ENCODE assay signal across 22 cellular contexts in genomic region chr22:31097941-31098632, GRCh38. TPM values are rescaled to one million over a fixed set of nuclear protein-coding genes. Genes with fewer than 3 reads are reported as not detected.
DNase-seq lines count a peak whose midpoint lies in the region; ATAC-seq and TF ChIP-seq lines count a peak whose summit lies in the region.
"Had no signal": no experiment of that assay in that cellular context is flagged by ENCODE, and none has a peak within 500 bp of the region (broad histone marks: within the 10 kb centered on the region; RNA-seq: fewer than 3 reads in every experiment).

No MANE protein-coding gene starts in this region.

- H3T11ph ChIP-seq in H9 (ENCODE audit: low read length) = no peak overlapping the region

- H3K9me3 ChIP-seq in H9 (ENCODE audit: control insufficient read depth, low read depth, low read length) (no peaks in the 10 kb centered on the region), ascending aorta (no peaks in the 10 kb centered on the region), iPS-18a (ENCODE audit: control insufficient read depth, low read depth, low read length) (no peaks in the 10 kb centered on the region)
- H3K9me3 ChIP-seq: adrenal gland had no signal

- H3K4me3 ChIP-seq in ascending aorta = no peak overlapping the region
- H3K4me3 ChIP-seq in iPS-18a (ENCODE audit: low read length) = peak overlapping the region; percentile 50
- H3K4me3 ChIP-seq: adrenal gland had no signal

- no peak overlapping the region for H2BK5ac ChIP-seq in H9 (ENCODE audit: insufficient read length, low read length)

- no peak overlapping the region; a peak in 1 of 7 replicates for H3K27ac Mint-ChIP-seq in H9
- peak overlapping the region; percentile 38 for H3K27ac Mint-ChIP-seq in stimulated activated naive B cell treated with anti-CD40 and anti-IgM and Interleukin-4, amounts not matched to agents 10 μg/mL and 1 μg/mL and 100 μg/mL, for 72 hours
- H3K27ac Mint-ChIP-seq: CD4-positive, alpha-beta T cell; stimulated activated effector memory CD8-positive, alpha-beta T cell treated with anti-CD3 and anti-CD28 coated beads, Interleukin-12 subunit alpha, Interleukin-12 subunit beta, amount 100 ng/mL, for 72 hours had no signal

- H4K5ac ChIP-seq in H9 (ENCODE audit: insufficient read length, low read depth, low read length) = no peak overlapping the region

- no CpG with 5 or more reads among the region's 10 CpGs for WGBS in H9 (ENCODE audit: extremely low coverage, insufficient read length, low lambda C conversion rate)

- H3K9me3 Mint-ChIP-seq in H9 = no peaks in the 10 kb centered on the region; a peak in 1 of 5 replicates
- H3K9me3 Mint-ChIP-seq in stimulated activated naive B cell treated with anti-CD40 and anti-IgM and Interleukin-4, amounts not matched to agents 10 μg/mL and 1 μg/mL and 100 μg/mL, for 72 hours = no peaks in the 10 kb centered on the region
- H3K9me3 Mint-ChIP-seq: CD4-positive, alpha-beta T cell; stimulated activated effector memory CD8-positive, alpha-beta T cell treated with anti-CD3 and anti-CD28 coated beads, Interleukin-12 subunit alpha, Interleukin-12 subunit beta, amount 100 ng/mL, for 72 hours had no signal

- no peak overlapping the region for H2BK20ac ChIP-seq in H9 (ENCODE audit: low read depth, low read length, poor library complexity, severe bottlenecking)

- no peak overlapping the region for H2BK15ac ChIP-seq in H9 (ENCODE audit: low read depth, low read length)

- no peak for DNase-seq in H9
- DNase-seq in ascending aorta (ENCODE audit: low spot score in 2 of 2) = no peak
- DNase-seq in stimulated activated naive B cell treated with anti-CD40 and anti-IgM and Interleukin-4, amounts not matched to agents 10 μg/mL and 1 μg/mL and 100 μg/mL, for 72 hours = no peak
- no peak for DNase-seq in GF-D8 (lab: John Stamatoyannopoulos, UW)
- no peak for DNase-seq in kidney tubule cell (ENCODE audit: low spot score)
- DNase-seq in NCI-H146 treated with DMSO at 0.1 percent for 48 hours (lab: John Stamatoyannopoulos, UW; ENCODE audit: unreplicated experiment) = no peak
- DNase-seq in left colon = no peak
- DNase-seq: activated CD4-positive, alpha-beta T cell treated with anti-CD3 and anti-CD28 coated beads, Interleukin-2, amount 50 U/mL, for 4 hours; activated effector memory CD4-positive, alpha-beta T cell treated with Interleukin-2 at 50 U/mL for 16 hours; CD4-positive, alpha-beta T cell; dermis blood vessel endothelial cell; NCI-H1092; NCI-H2081 treated with DMSO at 0.1 percent for 48 hours; NCI-H524; occipital lobe had no signal

- no peak overlapping the region for H2BK12ac ChIP-seq in H9 (ENCODE audit: insufficient read length, low read depth, low read length)

- H3K56ac ChIP-seq in H9 (ENCODE audit: insufficient read length, low read depth, low read length) = no peak overlapping the region

- no peaks in the 10 kb centered on the region for H3K79me2 ChIP-seq in H9 (ENCODE audit: insufficient read depth, low read length)

- no peak overlapping the region for H2AFZ ChIP-seq in H9 (ENCODE audit: low read length)

- peaks cover 4 to 26% of the 10 kb centered on the region in 2 experiments for H3K4me1 Mint-ChIP-seq in H9
- H3K4me1 Mint-ChIP-seq in stimulated activated naive B cell treated with anti-CD40 and anti-IgM and Interleukin-4, amounts not matched to agents 10 μg/mL and 1 μg/mL and 100 μg/mL, for 72 hours = peaks cover 0 to 3% of the 10 kb centered on the region in 2 donors
- H3K4me1 Mint-ChIP-seq: stimulated activated effector memory CD8-positive, alpha-beta T cell treated with anti-CD3 and anti-CD28 coated beads, Interleukin-12 subunit alpha, Interleukin-12 subunit beta, amount 100 ng/mL, for 72 hours had no signal

- peaks cover 6% of the 10 kb centered on the region for H3K23me2 ChIP-seq in H9 (ENCODE audit: insufficient read length, low read depth, low read length, poor library complexity, severe bottlenecking)

- peaks cover 3 to 9% (median 3%) of the 10 kb centered on the region in 3 experiments; a peak in 4 of 7 replicates for H3K36me3 Mint-ChIP-seq in H9 (ENCODE audit: insufficient read depth in 1 of 3, low read depth in 3 of 3)
- H3K36me3 Mint-ChIP-seq in stimulated activated naive B cell treated with anti-CD40 and anti-IgM and Interleukin-4, amounts not matched to agents 10 μg/mL and 1 μg/mL and 100 μg/mL, for 72 hours = peaks cover 2 to 4% of the 10 kb centered on the region in 2 donors
- H3K36me3 Mint-ChIP-seq: stimulated activated effector memory CD8-positive, alpha-beta T cell treated with anti-CD3 and anti-CD28 coated beads, Interleukin-12 subunit alpha, Interleukin-12 subunit beta, amount 100 ng/mL, for 72 hours had no signal

- no peaks in the 10 kb centered on the region for H4K20me1 ChIP-seq in H9 (ENCODE audit: control insufficient read depth, insufficient read depth, insufficient read length)

- H2AK5ac ChIP-seq in H9 (ENCODE audit: insufficient read length, low read length) = no peak overlapping the region

- H3K4me1 ChIP-seq in H9 (ENCODE audit: insufficient read depth, low read length) (0 out of 2 replicates have a peak, but pooled peaks cover 3% of the 10 kb centered on the region), ascending aorta (peaks cover 20 to 75% of the 10 kb centered on the region in 2 donors), iPS-18a (ENCODE audit: control insufficient read depth, low read depth, low read length) (peaks cover 6% of the 10 kb centered on the region)

- no peak overlapping the region for H4K8ac ChIP-seq in H9 (replicated peaks; ENCODE audit: insufficient read length, low read depth, low read length)

- peak overlapping the region; percentile 58 for H3K4me2 ChIP-seq in H9 (ENCODE audit: insufficient read depth, insufficient read length, low read length)

- intact Hi-C loops in ascending aorta (cut with DNase I) = no loop called here
- intact Hi-C loops in left colon (cut with DNase I, micrococcal nuclease) = loop anchor here in 1 of 2 donors (10.0 kb wide), 1 partner anchor 153 kb away; no protein-coding TSS in a partner anchor

- H3K9ac ChIP-seq in H9 (ENCODE audit: extremely low read depth, insufficient read length, low read length) (no peak overlapping the region), iPS-18a (ENCODE audit: low read length) (no peak overlapping the region)

- no peak overlapping the region for H4K91ac ChIP-seq in H9 (ENCODE audit: insufficient read length, low read depth, low read length)

- no peak for ATAC-seq in stimulated activated naive B cell treated with anti-CD40 and anti-IgM and Interleukin-4, amounts not matched to agents 10 μg/mL and 1 μg/mL and 100 μg/mL, for 72 hours (replicated peaks)
- ATAC-seq in left colon = no peak
- ATAC-seq: SK-N-SH treated with all-trans-retinoic acid at 6 μM for 48 hours; stimulated activated effector memory CD8-positive, alpha-beta T cell treated with anti-CD3 and anti-CD28 coated beads, Interleukin-12 subunit alpha, Interleukin-12 subunit beta, amount 100 ng/mL, for 72 hours had no signal

- TF ChIP-seq CTCF in H9 (conservative IDR thresholded peaks at IDR 0.05) = no peak
- TF ChIP-seq CTCF in ascending aorta (IDR thresholded peaks at IDR 0.05) = no peak

- H3K79me1 ChIP-seq in H9 (ENCODE audit: insufficient read depth, low read depth, low read length, poor library complexity, severe bottlenecking) = no peaks in the 10 kb centered on the region

- no peaks in the 10 kb centered on the region for H3K27me3 Mint-ChIP-seq in H9 (ENCODE audit: low read depth)
- H3K27me3 Mint-ChIP-seq in stimulated activated naive B cell treated with anti-CD40 and anti-IgM and Interleukin-4, amounts not matched to agents 10 μg/mL and 1 μg/mL and 100 μg/mL, for 72 hours = no peaks in the 10 kb centered on the region
- H3K27me3 Mint-ChIP-seq: CD4-positive, alpha-beta T cell had no signal

- no peak overlapping the region for H2BK120ac ChIP-seq in H9 (ENCODE audit: low read depth, low read length, poor library complexity, severe bottlenecking)

- H3K4me3 Mint-ChIP-seq in H9 = peak overlapping the region in 1 of 2 experiments; percentile 63; a peak in 3 of 5 replicates
- H3K4me3 Mint-ChIP-seq in stimulated activated naive B cell treated with anti-CD40 and anti-IgM and Interleukin-4, amounts not matched to agents 10 μg/mL and 1 μg/mL and 100 μg/mL, for 72 hours = no peak overlapping the region
- H3K4me3 Mint-ChIP-seq: CD4-positive, alpha-beta T cell; stimulated activated effector memory CD8-positive, alpha-beta T cell treated with anti-CD3 and anti-CD28 coated beads, Interleukin-12 subunit alpha, Interleukin-12 subunit beta, amount 100 ng/mL, for 72 hours had no signal

- H3K36me3 ChIP-seq in ascending aorta (peaks cover 83 to 86% of the 10 kb centered on the region in 2 donors), iPS-18a (ENCODE audit: control insufficient read depth, low read depth, low read length) (no peaks in the 10 kb centered on the region)

- no peak overlapping the region for H3K27ac ChIP-seq in H9 (ENCODE audit: insufficient read length, low read depth, low read length)
- peak overlapping the region; percentile 98 to 99 for H3K27ac ChIP-seq in ascending aorta
- no peak overlapping the region for H3K27ac ChIP-seq in iPS-18a (ENCODE audit: low read length)
- H3K27ac ChIP-seq: epithelial cell of prostate had no signal

- no peak overlapping the region for H3K4ac ChIP-seq in H9 (ENCODE audit: low read depth, low read length)

- no peaks in the 10 kb centered on the region for H3K27me3 ChIP-seq in H9 (ENCODE audit: insufficient read depth, low read length)
- no peaks in the 10 kb centered on the region for H3K27me3 ChIP-seq in ascending aorta
- no peaks in the 10 kb centered on the region for H3K27me3 ChIP-seq in iPS-18a (ENCODE audit: control insufficient read depth, insufficient read depth, low read length)
- H3K27me3 ChIP-seq: adrenal gland had no signal

- no peak overlapping the region for H3K23ac ChIP-seq in H9 (ENCODE audit: insufficient read length, low read depth, low read length)

- H3K18ac ChIP-seq in H9 (ENCODE audit: insufficient read length, low read depth, low read length) = no peak overlapping the region

- no peak overlapping the region for H3K14ac ChIP-seq in H9 (ENCODE audit: insufficient read depth, low read length)

RNA-seq across cellular contexts. Expression of gene SELENOM, which starts 9.3 kb away (rescaled TPM):
- 18.6 and 20.1 TPM in 2 replicates for total RNA-seq in H9 (2021)
- 1,262 TPM for total RNA-seq in ascending aorta
- 10 to 100 TPM; 24.3 to 64.4 TPM for total RNA-seq in left colon

RNA-seq across cellular contexts. Expression of gene SMTN, which starts 17.0 kb away (rescaled TPM):
- total RNA-seq in H9 (2021) (21.1 and 23.4 TPM in 2 replicates), ascending aorta (671 TPM), left colon (100 to 1,000 TPM in 1 of 2 donors, 10 to 100 TPM in 1; 62.6 to 141 TPM)

RNA-seq across cellular contexts. Expression of gene INPP5J, which starts 24.7 kb away (rescaled TPM):
- total RNA-seq in H9 (2021) = 4.7 and 4.9 TPM in 2 replicates
- total RNA-seq in ascending aorta = 1.3 TPM
- total RNA-seq in left colon = 10 to 100 TPM; 26.3 to 34.4 TPM
- total RNA-seq: dermis blood vessel endothelial cell had no signal

RNA-seq across cellular contexts. Expression of gene PLA2G3, which starts 42.2 kb away (rescaled TPM):
- total RNA-seq in H9 (2021) (8.2 and 8.3 TPM in 2 replicates), ascending aorta (not detected), left colon (under 1 TPM in 1 of 2 donors, not detected in 1; 0.49 TPM)
- total RNA-seq: adrenal gland; CD4-positive, alpha-beta T cell; dermis blood vessel endothelial cell; LHCN-M2; occipital lobe; sciatic nerve had no signal

Comparison
In these comparisons a context has a peak if more than half of its experiments do, and no peak if none do; other contexts are left out.
1. H3K27ac ChIP-seq: peak in ascending aorta (2 of 2); none in H9 (single experiment) and iPS-18a (single experiment).
2. RNA of gene SELENOM, which starts 9.3 kb away (total RNA-seq): 1,262 TPM in ascending aorta (single experiment); 24.3 to 64.4 TPM in left colon and 18.6 to 20.1 TPM in H9; every median in the first group is over 10 times any median in the second.